1 cellular context compared by ENCODE assay signal in genomic region chr10:92573798-92574544, GRCh38.
TF ChIP-seq lines count a peak whose summit lies in the region.

TSS of gene IDE (minus strand) at chr10:92574093. CDS start at chr10:92574019, 74 bp downstream.

TF ChIP-seq in HepG2, 621 proteins besides CTCF, POLR2A, EP300 and RAD21 (continued from another document and continues in another):
- TF ChIP-seq ZFP36L1 (CRISPR knock-in tag; IDR thresholded peaks at IDR 0.05) (no peak), KMT2A (CRISPR knock-in tag; IDR thresholded peaks at IDR 0.05) (peak; percentile 91), ZNF124 (CRISPR knock-in tag; IDR thresholded peaks at IDR 0.05) (peak; percentile 80; the same call in 1 of the 2 replicates), RARA (CRISPR knock-in tag; IDR thresholded peaks at IDR 0.05) (0 out of 2 replicates have a peak, but pooled peaks have one; percentile 12), ISX (CRISPR knock-in tag; conservative IDR thresholded peaks at IDR 0.05) (no peak; the same call in 1 of the 2 replicates), ATRX (CRISPR knock-in tag; IDR thresholded peaks at IDR 0.05; ENCODE audit: borderline replicate concordance) (no peak), MEF2D (CRISPR knock-in tag; IDR thresholded peaks at IDR 0.05) (peak; percentile 79; the same call in 1 of the 2 replicates), ZNF331 (CRISPR knock-in tag; IDR thresholded peaks at IDR 0.05) (no peak; the same call in 1 of the 2 replicates), KIAA2018 (CRISPR knock-in tag; IDR thresholded peaks at IDR 0.05; ENCODE audit: borderline replicate concordance) (no peak), TAF1 (CRISPR knock-in tag; IDR thresholded peaks at IDR 0.05) (peak; percentile 86), HIVEP1 (CRISPR knock-in tag; IDR thresholded peaks at IDR 0.05) (peak; percentile 40; the same call in 1 of the 2 replicates), SP5 (CRISPR knock-in tag; IDR thresholded peaks at IDR 0.05; ENCODE audit: borderline replicate concordance, low read depth) (no peak), ZNF318 (CRISPR knock-in tag; IDR thresholded peaks at IDR 0.05) (0 out of 2 replicates have a peak, but pooled peaks have one; percentile 22), CBX2 (IDR thresholded peaks at IDR 0.05; ENCODE audit: low read depth, low read length) (no peak), CBX2 (CRISPR knock-in tag; IDR thresholded peaks at IDR 0.05; ENCODE audit: low read depth) (no peak), SKI (IDR thresholded peaks at IDR 0.05; ENCODE audit: partially characterized antibody) (peak; percentile 19)
- TF ChIP-seq, protein P1, sequence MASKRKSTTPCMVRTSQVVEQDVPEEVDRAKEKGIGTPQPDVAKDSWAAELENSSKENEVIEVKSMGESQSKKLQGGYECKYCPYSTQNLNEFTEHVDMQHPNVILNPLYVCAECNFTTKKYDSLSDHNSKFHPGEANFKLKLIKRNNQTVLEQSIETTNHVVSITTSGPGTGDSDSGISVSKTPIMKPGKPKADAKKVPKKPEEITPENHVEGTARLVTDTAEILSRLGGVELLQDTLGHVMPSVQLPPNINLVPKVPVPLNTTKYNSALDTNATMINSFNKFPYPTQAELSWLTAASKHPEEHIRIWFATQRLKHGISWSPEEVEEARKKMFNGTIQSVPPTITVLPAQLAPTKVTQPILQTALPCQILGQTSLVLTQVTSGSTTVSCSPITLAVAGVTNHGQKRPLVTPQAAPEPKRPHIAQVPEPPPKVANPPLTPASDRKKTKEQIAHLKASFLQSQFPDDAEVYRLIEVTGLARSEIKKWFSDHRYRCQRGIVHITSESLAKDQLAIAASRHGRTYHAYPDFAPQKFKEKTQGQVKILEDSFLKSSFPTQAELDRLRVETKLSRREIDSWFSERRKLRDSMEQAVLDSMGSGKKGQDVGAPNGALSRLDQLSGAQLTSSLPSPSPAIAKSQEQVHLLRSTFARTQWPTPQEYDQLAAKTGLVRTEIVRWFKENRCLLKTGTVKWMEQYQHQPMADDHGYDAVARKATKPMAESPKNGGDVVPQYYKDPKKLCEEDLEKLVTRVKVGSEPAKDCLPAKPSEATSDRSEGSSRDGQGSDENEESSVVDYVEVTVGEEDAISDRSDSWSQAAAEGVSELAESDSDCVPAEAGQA (IDR thresholded peaks at IDR 0.05; ENCODE audit: low read depth), result peak; percentile 16; the same call in 1 of the 2 replicates
- TF ChIP-seq, protein P1 (CRISPR knock-in tag; IDR thresholded peaks at IDR 0.05; ENCODE audit: borderline replicate concordance), result no peak
- TF ChIP-seq, protein P2, sequence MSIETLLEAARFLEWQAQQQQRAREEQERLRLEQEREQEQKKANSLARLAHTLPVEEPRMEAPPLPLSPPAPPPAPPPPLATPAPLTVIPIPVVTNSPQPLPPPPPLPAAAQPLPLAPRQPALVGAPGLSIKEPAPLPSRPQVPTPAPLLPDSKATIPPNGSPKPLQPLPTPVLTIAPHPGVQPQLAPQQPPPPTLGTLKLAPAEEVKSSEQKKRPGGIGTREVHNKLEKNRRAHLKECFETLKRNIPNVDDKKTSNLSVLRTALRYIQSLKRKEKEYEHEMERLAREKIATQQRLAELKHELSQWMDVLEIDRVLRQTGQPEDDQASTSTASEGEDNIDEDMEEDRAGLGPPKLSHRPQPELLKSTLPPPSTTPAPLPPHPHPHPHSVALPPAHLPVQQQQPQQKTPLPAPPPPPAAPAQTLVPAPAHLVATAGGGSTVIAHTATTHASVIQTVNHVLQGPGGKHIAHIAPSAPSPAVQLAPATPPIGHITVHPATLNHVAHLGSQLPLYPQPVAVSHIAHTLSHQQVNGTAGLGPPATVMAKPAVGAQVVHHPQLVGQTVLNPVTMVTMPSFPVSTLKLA (IDR thresholded peaks at IDR 0.05), result no peak
- TF ChIP-seq, protein P3, sequence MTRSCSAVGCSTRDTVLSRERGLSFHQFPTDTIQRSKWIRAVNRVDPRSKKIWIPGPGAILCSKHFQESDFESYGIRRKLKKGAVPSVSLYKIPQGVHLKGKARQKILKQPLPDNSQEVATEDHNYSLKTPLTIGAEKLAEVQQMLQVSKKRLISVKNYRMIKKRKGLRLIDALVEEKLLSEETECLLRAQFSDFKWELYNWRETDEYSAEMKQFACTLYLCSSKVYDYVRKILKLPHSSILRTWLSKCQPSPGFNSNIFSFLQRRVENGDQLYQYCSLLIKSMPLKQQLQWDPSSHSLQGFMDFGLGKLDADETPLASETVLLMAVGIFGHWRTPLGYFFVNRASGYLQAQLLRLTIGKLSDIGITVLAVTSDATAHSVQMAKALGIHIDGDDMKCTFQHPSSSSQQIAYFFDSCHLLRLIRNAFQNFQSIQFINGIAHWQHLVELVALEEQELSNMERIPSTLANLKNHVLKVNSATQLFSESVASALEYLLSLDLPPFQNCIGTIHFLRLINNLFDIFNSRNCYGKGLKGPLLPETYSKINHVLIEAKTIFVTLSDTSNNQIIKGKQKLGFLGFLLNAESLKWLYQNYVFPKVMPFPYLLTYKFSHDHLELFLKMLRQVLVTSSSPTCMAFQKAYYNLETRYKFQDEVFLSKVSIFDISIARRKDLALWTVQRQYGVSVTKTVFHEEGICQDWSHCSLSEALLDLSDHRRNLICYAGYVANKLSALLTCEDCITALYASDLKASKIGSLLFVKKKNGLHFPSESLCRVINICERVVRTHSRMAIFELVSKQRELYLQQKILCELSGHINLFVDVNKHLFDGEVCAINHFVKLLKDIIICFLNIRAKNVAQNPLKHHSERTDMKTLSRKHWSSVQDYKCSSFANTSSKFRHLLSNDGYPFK (CRISPR knock-in tag; IDR thresholded peaks at IDR 0.05; ENCODE audit: borderline replicate concordance), result peak; percentile 81
